In genomic region chr11:44814881-44815592, GRCh38 we compare ENCODE assay signal across 14 cellular contexts.
DNase-seq lines count a peak whose midpoint lies in the region; ATAC-seq and TF ChIP-seq lines count a peak whose summit lies in the region.
"Had no signal": no experiment of that assay in that cellular context is flagged by ENCODE, and none has a peak within 500 bp of the region (broad histone marks: within the 10 kb centered on the region; RNA-seq: fewer than 3 reads in every experiment).

No MANE protein-coding gene starts in this region.

- H3K27ac Mint-ChIP-seq in H9, result no peak overlapping the region

- no peaks in the 10 kb centered on the region for H3K79me1 ChIP-seq in H9 (ENCODE audit: insufficient read depth, low read depth, low read length, poor library complexity, severe bottlenecking)

- H3K36me3 Mint-ChIP-seq in H9 (ENCODE audit: insufficient read depth in 1 of 3, low read depth in 3 of 3), result peaks cover 2 to 4% (median 3%) of the 10 kb centered on the region in 3 experiments; a peak in 4 of 7 replicates

- H3K27me3 ChIP-seq in H9 (ENCODE audit: insufficient read depth, low read length), result no peaks in the 10 kb centered on the region
- H3K27me3 ChIP-seq: cardiac muscle cell, transverse colon had no signal

- H3K4me1 ChIP-seq in H9 (ENCODE audit: insufficient read depth, low read length), result no peaks in the 10 kb centered on the region

- H4K8ac ChIP-seq in H9 (replicated peaks; ENCODE audit: insufficient read length, low read depth, low read length), result no peak overlapping the region

- no peak overlapping the region for H2AFZ ChIP-seq in H9 (ENCODE audit: low read length)

- H3K9me3 Mint-ChIP-seq in H9, result 0 out of 5 replicates have a peak, but pooled peaks cover 0 to 3% of the 10 kb centered on the region in 2 experiments

- no peak overlapping the region for H3K18ac ChIP-seq in H9 (ENCODE audit: insufficient read length, low read depth, low read length)

- no peak overlapping the region; a peak in 1 of 5 replicates for H3K4me3 Mint-ChIP-seq in H9
- H3K4me3 Mint-ChIP-seq: naive thymus-derived CD8-positive, alpha-beta T cell had no signal

- H2BK120ac ChIP-seq in H9 (ENCODE audit: low read depth, low read length, poor library complexity, severe bottlenecking), result no peak overlapping the region

- H2BK12ac ChIP-seq in H9 (ENCODE audit: insufficient read length, low read depth, low read length), result no peak overlapping the region

- no peak for DNase-seq in H9
- DNase-seq in NOMO-1 (lab: John Stamatoyannopoulos, UW; ENCODE audit: unreplicated experiment in 2 of 2), result peak; percentile 65 to 76
- DNase-seq in epithelial cell of esophagus (ENCODE audit: low read depth), result peak; percentile 21
- DNase-seq in renal cortical epithelial cell (ENCODE audit: low read depth), result peak; percentile 89
- no peak for DNase-seq in NCI-H2227 treated with DMSO at 0.1 percent for 48 hours (lab: John Stamatoyannopoulos, UW)
- DNase-seq in erythroblast (lab: John Stamatoyannopoulos, UW), result no peak
- no peak for DNase-seq in GM10248 (ENCODE audit: extremely low spot score)
- DNase-seq: activated T-cell treated with anti-CD3 and anti-CD28 coated beads, Interleukin-2, amount 50 U/mL, for 1 hour; islet precursor cell; naive thymus-derived CD8-positive, alpha-beta T cell; NCI-H1048; transverse colon had no signal

- no peak for ATAC-seq in GM18520 (IDR thresholded peaks at IDR 0.05; ENCODE audit: unreplicated experiment)
- ATAC-seq: naive thymus-derived CD8-positive, alpha-beta T cell had no signal

- H3K14ac ChIP-seq in H9 (ENCODE audit: insufficient read depth, low read length), result 0 out of 2 replicates have a peak overlapping the region, but pooled peaks have one; percentile 33

- H3K4me3 ChIP-seq in epithelial cell of esophagus (ENCODE audit: low read length), result no peak overlapping the region
- H3K4me3 ChIP-seq: cardiac muscle cell, transverse colon had no signal

- no peak overlapping the region for H3T11ph ChIP-seq in H9 (ENCODE audit: low read length)

- H3K27ac ChIP-seq in H9 (ENCODE audit: insufficient read length, low read depth, low read length), result no peak overlapping the region
- H3K27ac ChIP-seq: cardiac muscle cell, transverse colon had no signal

- TF ChIP-seq POLR2A in erythroblast (IDR thresholded peaks at IDR 0.05; ENCODE audit: low read length), result no peak

- no peaks in the 10 kb centered on the region for H4K20me1 ChIP-seq in H9 (ENCODE audit: control insufficient read depth, insufficient read depth, insufficient read length)

- H3K27me3 Mint-ChIP-seq in H9 (ENCODE audit: low read depth), result peaks cover 1% of the 10 kb centered on the region

- no peak overlapping the region for H4K5ac ChIP-seq in H9 (ENCODE audit: insufficient read length, low read depth, low read length)

- CTCF ChIA-PET in GM10248 (lab: Yijun Ruan, JAX), result interaction anchor here (1.9 kb wide), 1 partner anchor 96 kb away, joined by 7 read pairs; no protein-coding TSS in a partner anchor

- no peak overlapping the region for H3K56ac ChIP-seq in H9 (ENCODE audit: insufficient read length, low read depth, low read length)

- H2AK5ac ChIP-seq in H9 (ENCODE audit: insufficient read length, low read length), result no peak overlapping the region

- peaks cover 12 to 14% of the 10 kb centered on the region in 2 experiments for H3K4me1 Mint-ChIP-seq in H9

- H3K4me2 ChIP-seq in H9 (ENCODE audit: insufficient read depth, insufficient read length, low read length), result no peak overlapping the region

- WGBS in H9 (ENCODE audit: extremely low coverage, insufficient read length, low lambda C conversion rate), result no CpG with 5 or more reads among the region's 5 CpGs

- H3K23me2 ChIP-seq in H9 (ENCODE audit: insufficient read length, low read depth, low read length, poor library complexity, severe bottlenecking), result no peaks in the 10 kb centered on the region

- no peak overlapping the region for H4K91ac ChIP-seq in H9 (ENCODE audit: insufficient read length, low read depth, low read length)

- TF ChIP-seq CTCF in H9 (conservative IDR thresholded peaks at IDR 0.05), result no peak
- no peak for TF ChIP-seq CTCF in epithelial cell of esophagus (IDR thresholded peaks at IDR 0.05; ENCODE audit: insufficient read depth, low read depth, low read length, missing control alignments)
- no peak for TF ChIP-seq CTCF in GM10248 (IDR thresholded peaks at IDR 0.05; ENCODE audit: control extremely low read depth, extremely low read depth, low read depth, missing control alignments)

- no peak overlapping the region for H3K4ac ChIP-seq in H9 (ENCODE audit: low read depth, low read length)

- H3K23ac ChIP-seq in H9 (ENCODE audit: insufficient read length, low read depth, low read length), result no peak overlapping the region

- POLR2A ChIA-PET in GM10248 (lab: Yijun Ruan, JAX), result no interaction called here

- H3K9me3 ChIP-seq in H9 (ENCODE audit: control insufficient read depth, low read depth, low read length), result no peaks in the 10 kb centered on the region
- H3K9me3 ChIP-seq: transverse colon had no signal

- no peak overlapping the region for H3K9ac ChIP-seq in H9 (ENCODE audit: extremely low read depth, insufficient read length, low read length)

- H2BK15ac ChIP-seq in H9 (ENCODE audit: low read depth, low read length), result no peak overlapping the region

- H3K79me2 ChIP-seq in H9 (ENCODE audit: insufficient read depth, low read length), result no peaks in the 10 kb centered on the region

- no peak overlapping the region for H2BK5ac ChIP-seq in H9 (ENCODE audit: insufficient read length, low read length)

- no peak overlapping the region for H2BK20ac ChIP-seq in H9 (ENCODE audit: low read depth, low read length, poor library complexity, severe bottlenecking)

Comparison
In these comparisons a context has a peak if more than half of its experiments do, and no peak if none do; other contexts are left out.
1. DNase-seq: peak in NOMO-1 (2 of 2), epithelial cell of esophagus (single experiment) and renal cortical epithelial cell (single experiment); none in H9 (single experiment), NCI-H2227 treated with DMSO at 0.1 percent for 48 hours (single experiment), erythroblast (0 of 2) and GM10248 (single experiment).